24 cellular contexts compared by ENCODE assay signal in the genomic region with DNA sequence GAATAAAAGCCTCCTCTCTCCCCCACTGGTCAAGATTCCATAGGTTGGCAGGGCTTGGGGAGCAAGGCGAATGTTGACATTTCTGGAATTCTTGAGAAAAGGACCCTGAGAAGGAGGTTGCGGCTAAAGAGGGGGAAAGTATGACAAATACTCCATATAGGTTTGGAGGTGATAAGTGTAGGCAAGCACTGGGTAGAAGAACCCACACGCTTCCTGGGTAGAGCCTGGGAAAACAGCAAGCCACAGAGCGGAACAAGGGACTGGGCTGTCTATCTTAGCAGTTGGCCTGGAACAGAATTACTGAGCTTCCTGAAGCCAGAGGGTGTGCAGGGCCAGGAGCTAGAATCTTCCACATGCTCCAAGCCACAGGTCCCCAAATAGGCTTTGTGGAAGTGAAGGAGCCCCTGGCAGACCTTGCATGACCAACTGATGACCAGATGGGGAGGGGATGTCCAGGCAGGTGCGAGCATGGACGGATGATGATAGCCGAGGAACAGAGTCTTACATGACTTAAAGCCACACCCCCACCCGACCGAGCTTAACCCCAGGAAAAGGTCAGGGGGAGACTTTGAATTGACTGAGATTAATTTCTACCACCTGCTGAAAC. TPM values are rescaled to one million over a fixed set of nuclear protein-coding genes. Genes with fewer than 3 reads are reported as not detected.
"Had no signal": no experiment of that assay in that cellular context is flagged by ENCODE, and none has a peak within 500 bp of the region (broad histone marks: within the 10 kb centered on the region; RNA-seq: fewer than 3 reads in every experiment).

No MANE protein-coding gene starts in this region.

- H3K4me3 ChIP-seq: heart left ventricle, suprapubic skin, tibial artery, upper lobe of left lung, vagina had no signal

- H3K36me3 ChIP-seq: vagina had no signal

- H3K36me3 Mint-ChIP-seq: naive B cell; stimulated activated effector memory CD8-positive, alpha-beta T cell treated with anti-CD3 and anti-CD28 coated beads, Interleukin-12 subunit alpha, Interleukin-12 subunit beta, amount 100 ng/mL, for 72 hours had no signal

- H3K4me3 Mint-ChIP-seq: dendritic cell treated with granulocyte-macrophage colony-stimulating factor and Interleukin-4, amounts not matched to agents 40 ng/mL and 50 ng/mL, for 4 days; mesothelial cell of epicardium; naive B cell; nephron; stimulated activated effector memory CD8-positive, alpha-beta T cell treated with anti-CD3 and anti-CD28 coated beads, Interleukin-12 subunit alpha, Interleukin-12 subunit beta, amount 100 ng/mL, for 72 hours had no signal

- H3K9me3 ChIP-seq: heart left ventricle, suprapubic skin, tibial artery, upper lobe of left lung, vagina had no signal

- DNase-seq: erythroblast; foreskin melanocyte; heart left ventricle; hypothalamus; islet precursor cell; naive B cell; occipital lobe; stimulated activated CD4-positive, alpha-beta T cell treated with anti-CD3 and anti-CD28 coated beads, Interleukin-4, amount 100 ng/mL, for 1 hour; stimulated activated CD8-positive, alpha-beta memory T cell treated with anti-CD3 and anti-CD28 coated beads, Interleukin-4, amount 100 ng/mL, for 48 hours; stimulated activated naive CD8-positive, alpha-beta T cell treated with anti-CD3 and anti-CD28 coated beads, Interleukin-15, Interleukin-2, amounts not matched to agents 100 U/mL and 50 U/mL, for 24 hours; tibial artery; upper lobe of left lung had no signal

- H3K27me3 ChIP-seq: heart left ventricle, suprapubic skin, tibial artery, upper lobe of left lung, vagina had no signal

- H3K9me3 Mint-ChIP-seq: dendritic cell treated with granulocyte-macrophage colony-stimulating factor and Interleukin-4, amounts not matched to agents 40 ng/mL and 50 ng/mL, for 4 days; mesothelial cell of epicardium; naive B cell; nephron; stimulated activated effector memory CD8-positive, alpha-beta T cell treated with anti-CD3 and anti-CD28 coated beads, Interleukin-12 subunit alpha, Interleukin-12 subunit beta, amount 100 ng/mL, for 72 hours had no signal

- H3K4me1 Mint-ChIP-seq: mesothelial cell of epicardium; naive B cell; stimulated activated effector memory CD8-positive, alpha-beta T cell treated with anti-CD3 and anti-CD28 coated beads, Interleukin-12 subunit alpha, Interleukin-12 subunit beta, amount 100 ng/mL, for 72 hours had no signal

- H3K9ac ChIP-seq: parathyroid adenoma had no signal

- H3K27ac ChIP-seq: heart left ventricle, parathyroid adenoma, suprapubic skin, tibial artery had no signal

- H3K4me1 ChIP-seq: heart left ventricle, parathyroid adenoma, suprapubic skin, tibial artery, upper lobe of left lung, vagina had no signal

- H3K27ac Mint-ChIP-seq: mesothelial cell of epicardium; naive B cell; stimulated activated effector memory CD8-positive, alpha-beta T cell treated with anti-CD3 and anti-CD28 coated beads, Interleukin-12 subunit alpha, Interleukin-12 subunit beta, amount 100 ng/mL, for 72 hours had no signal

RNA-seq across cellular contexts. Expression of a gene that starts 9.9 kb away (rescaled TPM):
- total RNA-seq: endothelial cell of umbilical vein, glomerular endothelial cell, heart left ventricle, left lobe of liver, mucosa of gallbladder, occipital lobe, pulmonary artery endothelial cell, upper lobe of left lung, vagina had no signal
- polyA plus RNA-seq: endothelial cell of umbilical vein had no signal

RNA-seq across cellular contexts. Expression of a gene that starts 37.9 kb away (rescaled TPM):
- total RNA-seq: endothelial cell of umbilical vein, glomerular endothelial cell, occipital lobe, pulmonary artery endothelial cell had no signal
- polyA plus RNA-seq: endothelial cell of umbilical vein had no signal

RNA-seq across cellular contexts. Expression of a gene that starts 58.9 kb away (rescaled TPM):
- total RNA-seq: endothelial cell of umbilical vein, glomerular endothelial cell, left lobe of liver, occipital lobe, pulmonary artery endothelial cell had no signal
- polyA plus RNA-seq: endothelial cell of umbilical vein had no signal
